Comparison of ENCODE assay signal across 9 cellular contexts in the genomic region with DNA sequence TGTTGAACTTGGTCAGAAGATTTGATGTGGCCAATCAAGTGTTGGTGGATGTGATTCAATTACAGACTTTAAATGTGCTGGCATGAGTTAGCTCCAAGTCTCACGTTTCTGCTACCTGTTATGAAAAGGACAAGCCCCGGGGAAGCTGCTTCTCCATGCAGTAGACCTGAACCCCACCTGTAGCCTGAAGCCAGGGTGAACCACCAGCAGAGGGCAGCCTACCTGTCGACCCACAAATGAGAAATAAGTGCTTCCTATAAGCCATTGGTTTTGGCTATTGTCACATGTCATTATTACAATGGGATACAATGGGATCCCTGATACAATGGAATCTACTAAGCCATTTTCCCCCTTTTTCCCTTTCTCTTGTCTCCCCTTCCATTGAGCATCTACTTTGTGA.
A peak's percentile ranks its signal among the peaks of the same experiment; 100 is the strongest.
DNase-seq lines count a peak whose midpoint lies in the region; TF ChIP-seq lines count a peak whose summit lies in the region.
"Had no signal": no experiment of that assay in that cellular context is flagged by ENCODE, and none has a peak within 500 bp of the region (broad histone marks: within the 10 kb centered on the region; RNA-seq: fewer than 3 reads in every experiment).

No MANE protein-coding gene starts in this region.

- no peak overlapping the region for H4K8ac ChIP-seq in trophoblast cell (ENCODE audit: low read depth, low read length)

- no peak overlapping the region for H3K4ac ChIP-seq in trophoblast cell (ENCODE audit: low read depth, low read length)

- no peak overlapping the region for H3K4me3 Mint-ChIP-seq in endothelial cell (ENCODE audit: unreplicated experiment)

- H3K27me3 Mint-ChIP-seq in endothelial cell (ENCODE audit: unreplicated experiment), result peaks cover 2% of the 10 kb centered on the region

- intact Hi-C loops in OCI-LY7 (cut with micrococcal nuclease; ENCODE audit: unreplicated experiment), result no loop called here

- no peak overlapping the region for H2AK5ac ChIP-seq in trophoblast cell (ENCODE audit: low read length)

- H3K23ac ChIP-seq in trophoblast cell (ENCODE audit: low read length), result no peak overlapping the region

- no peak overlapping the region for H3K9ac ChIP-seq in trophoblast cell (ENCODE audit: low read length)

- H3K9me3 ChIP-seq in OCI-LY7 (ENCODE audit: low read length), result no peaks in the 10 kb centered on the region
- peaks cover 4% of the 10 kb centered on the region for H3K9me3 ChIP-seq in trophoblast cell (ENCODE audit: insufficient read depth, low read depth, low read length)

- H2AFZ ChIP-seq in OCI-LY7 (ENCODE audit: low read length) (no peak overlapping the region), trophoblast cell (ENCODE audit: insufficient read depth, low read length, poor library complexity) (no peak overlapping the region)

- H3K36me3 Mint-ChIP-seq in endothelial cell (ENCODE audit: low read depth, unreplicated experiment), result no peaks in the 10 kb centered on the region

- no peaks in the 10 kb centered on the region for H3K27me3 ChIP-seq in trophoblast cell (ENCODE audit: insufficient read depth, low read length)

- H2BK5ac ChIP-seq in trophoblast cell (ENCODE audit: low read depth, low read length, poor library complexity), result no peak overlapping the region

- H3K27ac ChIP-seq in OCI-LY7 (ENCODE audit: low read depth, low read length, poor library complexity, severe bottlenecking) (no peak overlapping the region), trophoblast cell (ENCODE audit: low read depth, low read length) (no peak overlapping the region)

- H3K79me1 ChIP-seq in trophoblast cell (ENCODE audit: low read length), result no peaks in the 10 kb centered on the region

- H4K20me1 ChIP-seq in OCI-LY7 (ENCODE audit: insufficient read depth, low read length), result no peaks in the 10 kb centered on the region

- H3K36me3 ChIP-seq in OCI-LY7 (ENCODE audit: insufficient read depth, low read length) (no peaks in the 10 kb centered on the region), trophoblast cell (ENCODE audit: control insufficient read depth in 1 of 2, insufficient read depth in 2 of 2, low read length in 2 of 2) (no peaks in the 10 kb centered on the region)

- no peaks in the 10 kb centered on the region for H3K4me1 Mint-ChIP-seq in endothelial cell (ENCODE audit: unreplicated experiment)

- no peak overlapping the region for H3K14ac ChIP-seq in trophoblast cell (ENCODE audit: low read length)

- H3K4me2 ChIP-seq in OCI-LY7 (ENCODE audit: low read length), result no peak overlapping the region
- H3K4me2 ChIP-seq in trophoblast cell (ENCODE audit: low read length), result no peak overlapping the region

- H3K4me1 ChIP-seq in OCI-LY7 (ENCODE audit: insufficient read depth, low read length, poor library complexity, severe bottlenecking), result no peaks in the 10 kb centered on the region
- no peaks in the 10 kb centered on the region for H3K4me1 ChIP-seq in trophoblast cell (ENCODE audit: control insufficient read depth in 1 of 2, insufficient read depth in 2 of 2, low read length in 2 of 2)

- peak; percentile 89 for TF ChIP-seq CTCF in OCI-LY7 (conservative IDR thresholded peaks at IDR 0.05; ENCODE audit: low read length)
- peak; percentile 36 for TF ChIP-seq CTCF in endothelial cell (IDR thresholded peaks at IDR 0.05; ENCODE audit: unreplicated experiment)

- H3K4me3 ChIP-seq in OCI-LY7 (ENCODE audit: low read depth, low read length, poor library complexity, severe bottlenecking) (no peak overlapping the region), trophoblast cell (ENCODE audit: low read depth, low read length) (no peak overlapping the region)

- H3K18ac ChIP-seq in trophoblast cell (ENCODE audit: low read length), result no peak overlapping the region

- CTCF ChIA-PET in OCI-LY7 (lab: Charles Lee; ENCODE audit: unreplicated experiment), result no interaction called here

- no peak overlapping the region for H2BK120ac ChIP-seq in trophoblast cell (ENCODE audit: insufficient read depth, low read length, poor library complexity)

- H3K79me2 ChIP-seq in OCI-LY7 (ENCODE audit: insufficient read depth, low read depth, low read length) (no peaks in the 10 kb centered on the region), trophoblast cell (ENCODE audit: control insufficient read depth, insufficient read depth, low read length, poor library complexity) (no peaks in the 10 kb centered on the region)

- POLR2A ChIA-PET in OCI-LY7 (lab: Charles Lee), result no interaction called here

- DNase-seq in NCI-H2196 treated with DMSO at 0.1 percent for 48 hours (lab: John Stamatoyannopoulos, UW; ENCODE audit: unreplicated experiment) (peak; percentile 9), NCI-H2196 (lab: John Stamatoyannopoulos, UW; ENCODE audit: unreplicated experiment) (no peak), OCI-LY7 (ENCODE audit: low spot score) (peak; percentile 45), endothelial cell (ENCODE audit: low spot score) (peak; percentile 28), trophoblast cell (no peak), putamen (ENCODE audit: low spot score) (no peak), cerebellar nuclear complex (lab: John Stamatoyannopoulos, UW) (no peak)
- DNase-seq in stimulated activated CD4-positive, alpha-beta T cell treated with anti-CD3 and anti-CD28 coated beads, Interleukin-4, amount 100 ng/mL, for 1 hour, result peak; percentile 19
- DNase-seq: NCI-H69 had no signal

- H2BK12ac ChIP-seq in trophoblast cell (ENCODE audit: low read length), result no peak overlapping the region

- WGBS in trophoblast cell (ENCODE audit: extremely low coverage, insufficient coverage, insufficient read length), result no CpG with 5 or more reads among the region's 3 CpGs

- no TSS peak for BruUV-seq in OCI-LY7 (replicated peaks; lab: Mats Ljungman, UMichigan)

- no peaks in the 10 kb centered on the region for H3K9me2 ChIP-seq in OCI-LY7 (ENCODE audit: insufficient read depth, low read length)

- H3K27ac Mint-ChIP-seq in endothelial cell (ENCODE audit: unreplicated experiment), result no peak overlapping the region

- H4K91ac ChIP-seq in trophoblast cell (ENCODE audit: low read depth, low read length), result no peak overlapping the region

- H3K9me3 Mint-ChIP-seq in endothelial cell (ENCODE audit: unreplicated experiment), result no peaks in the 10 kb centered on the region

- no peak overlapping the region for H4K12ac ChIP-seq in trophoblast cell (ENCODE audit: low read depth, low read length)

Comparison
In these comparisons a context has a peak if more than half of its experiments do, and no peak if none do; other contexts are left out.
1. DNase-seq: peak in NCI-H2196 treated with DMSO at 0.1 percent for 48 hours (single experiment), OCI-LY7 (single experiment), endothelial cell (single experiment) and stimulated activated CD4-positive, alpha-beta T cell treated with anti-CD3 and anti-CD28 coated beads, Interleukin-4, amount 100 ng/mL, for 1 hour (single experiment); none in NCI-H2196 (single experiment), trophoblast cell (0 of 2), putamen (single experiment) and cerebellar nuclear complex (0 of 2).